16 cellular contexts compared by ENCODE assay signal in the genomic region with DNA sequence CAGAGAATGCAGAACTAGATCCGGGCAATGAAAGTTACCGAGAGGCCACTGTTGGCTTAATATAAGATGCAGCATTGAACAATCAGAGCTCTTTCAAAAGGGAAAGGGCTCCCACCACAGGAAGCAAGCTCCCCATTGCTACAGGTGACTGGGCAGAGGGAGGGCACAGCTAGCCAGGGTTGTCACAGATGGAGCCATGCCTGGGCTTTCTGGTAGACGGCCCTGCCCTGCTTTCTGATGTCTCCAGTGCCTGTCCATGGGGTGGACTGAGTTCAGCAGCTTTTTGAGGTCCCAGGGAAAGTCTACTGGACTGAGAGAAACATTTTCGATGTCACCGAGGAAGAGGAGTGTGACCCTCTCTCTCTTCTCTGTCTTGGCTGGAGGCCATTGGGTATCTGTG.
"Had no signal": no experiment of that assay in that cellular context is flagged by ENCODE, and none has a peak within 500 bp of the region (broad histone marks: within the 10 kb centered on the region; RNA-seq: fewer than 3 reads in every experiment).

No MANE protein-coding gene starts in this region.

- H3K36me3 ChIP-seq: right lobe of liver, stomach, uterus had no signal

- H3K27ac Mint-ChIP-seq: activated T-cell treated with anti-CD3 and anti-CD28 coated beads, Interleukin-2, amount 50 U/mL, for 24 hours had no signal

- H3K4me3 ChIP-seq: body of pancreas, psoas muscle, right lobe of liver, stomach, uterus had no signal

- DNase-seq: activated CD4-positive, alpha-beta T cell treated with anti-CD3 and anti-CD28 coated beads, Interleukin-2, amount 50 U/mL, for 1 hour; activated CD4-positive, CD25-positive, alpha-beta regulatory T cell; activated effector memory CD4-positive, alpha-beta T cell treated with Interleukin-2 at 50 U/mL for 16 hours; activated naive CD4-positive, alpha-beta T cell treated with anti-CD3 and anti-CD28 coated beads, Interleukin-2, amount 50 U/mL, for 16 hours; activated T-cell treated with anti-CD3 and anti-CD28 coated beads, Interleukin-2, amount 50 U/mL, for 24 hours; body of pancreas; cortex of kidney; effector CD4-positive, alpha-beta T cell; foreskin fibroblast; mesendoderm; nephron progenitor cell; psoas muscle; stimulated activated CD4-positive, alpha-beta T cell treated with anti-CD3 and anti-CD28 coated beads, Interleukin-1b, Interleukin-23, amount 100 ng/mL, for 48 hours; stomach; uterus had no signal

- H3K27me3 ChIP-seq: body of pancreas, right lobe of liver, stomach, uterus had no signal

- H3K4me1 Mint-ChIP-seq: nephron progenitor cell had no signal

- H3K9me3 Mint-ChIP-seq: activated T-cell treated with anti-CD3 and anti-CD28 coated beads, Interleukin-2, amount 50 U/mL, for 24 hours; nephron progenitor cell had no signal

- H3K4me1 ChIP-seq: uterus had no signal

- H3K4me3 Mint-ChIP-seq: activated T-cell treated with anti-CD3 and anti-CD28 coated beads, Interleukin-2, amount 50 U/mL, for 24 hours; nephron progenitor cell had no signal

- H3K9me3 ChIP-seq: body of pancreas, psoas muscle, right lobe of liver, stomach, uterus had no signal

- H3K27ac ChIP-seq: psoas muscle, right lobe of liver, uterus had no signal

- H3K27me3 Mint-ChIP-seq: activated T-cell treated with anti-CD3 and anti-CD28 coated beads, Interleukin-2, amount 50 U/mL, for 24 hours had no signal

- ATAC-seq: body of pancreas, psoas muscle had no signal
